29 cellular contexts compared by ENCODE assay signal in the genomic region with DNA sequence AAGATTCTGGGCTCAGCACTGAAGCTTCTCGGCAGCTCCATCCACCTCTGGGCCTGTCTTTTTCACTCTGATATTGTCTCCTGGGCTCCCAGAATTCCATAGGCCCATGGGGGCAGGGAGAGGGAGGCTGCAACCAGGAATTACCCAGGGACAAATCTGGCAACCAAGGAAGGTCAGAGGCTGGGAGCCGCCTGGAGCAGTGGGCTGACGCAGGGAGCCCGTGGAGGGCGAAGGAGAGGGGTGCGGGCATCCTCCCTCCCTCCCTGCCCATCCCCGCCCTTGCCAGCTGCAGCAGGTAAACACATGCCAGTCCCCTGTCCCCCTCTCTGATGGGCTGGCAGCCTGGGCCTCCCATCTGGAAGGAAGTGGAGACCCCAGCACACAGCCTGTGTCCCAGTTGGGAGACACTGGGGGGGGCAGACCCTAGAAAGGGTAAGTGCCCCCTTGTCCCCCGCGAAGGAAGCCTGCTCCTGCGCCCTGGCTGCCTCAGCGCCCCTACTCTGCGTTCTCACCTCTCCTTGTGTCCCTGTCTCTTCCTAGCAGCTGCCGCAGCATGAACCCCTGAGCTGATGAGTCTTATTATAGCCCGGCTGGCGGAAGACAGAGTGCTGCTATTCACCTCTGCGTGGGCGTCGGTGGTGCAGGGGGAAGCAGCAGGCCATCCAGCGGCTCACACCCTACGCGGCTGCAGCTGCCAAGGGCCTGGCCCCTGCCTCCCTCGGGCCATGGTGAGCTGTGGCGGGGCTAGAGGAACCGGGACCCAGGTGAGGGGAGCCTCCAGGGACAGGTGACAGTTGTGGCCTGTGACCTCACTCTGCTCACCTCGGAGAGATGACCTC. TPM values are rescaled to one million over a fixed set of nuclear protein-coding genes. Genes with fewer than 3 reads are reported as not detected.
DNase-seq lines count a peak whose midpoint lies in the region; ATAC-seq and TF ChIP-seq lines count a peak whose summit lies in the region.
"Had no signal": no experiment of that assay in that cellular context is flagged by ENCODE, and none has a peak within 500 bp of the region (broad histone marks: within the 10 kb centered on the region; RNA-seq: fewer than 3 reads in every experiment).

No MANE protein-coding gene starts in this region.

- H3K9me3 ChIP-seq in mucosa of descending colon (no peaks in the 10 kb centered on the region), BE2C (no peaks in the 10 kb centered on the region)
- H3K9me3 ChIP-seq: esophagus squamous epithelium, neutrophil, prostate gland, sigmoid colon had no signal

- H3K27ac ChIP-seq in VCaP, result peak overlapping the region; percentile 98; the same call in 1 of the 2 replicates
- H3K27ac ChIP-seq: esophagus squamous epithelium, neutrophil, prostate gland, sigmoid colon had no signal

- TF ChIP-seq EP300 in Ishikawa (IDR thresholded peaks at IDR 0.05; ENCODE audit: borderline replicate concordance), result no peak

- no peaks in the 10 kb centered on the region for H3K27me3 ChIP-seq in BE2C

- DNase-seq in Daoy (ENCODE audit: low read depth) (peak; percentile 36), mucosa of descending colon (peak in 2 of 3 donors; percentile 5 to 38), COLO829 (ENCODE audit: low spot score) (no peak), BE2C (no peak), A172 (ENCODE audit: low spot score) (no peak)
- DNase-seq: activated CD4-positive, alpha-beta T cell treated with anti-CD3 and anti-CD28 coated beads, Interleukin-2, amount 10 ng/mL, durations not matched to agents 7 days and 5 days; activated gamma-delta T cell; activated naive CD8-positive, alpha-beta T cell treated with anti-CD3 and anti-CD28 coated beads, Interleukin-2, amount 50 U/mL, for 24 hours; activated T-cell treated with anti-CD3 and anti-CD28 coated beads, Interleukin-2, amount 50 U/mL, for 24 hours; CD8-positive, alpha-beta memory T cell; esophagus squamous epithelium; HCEC 1CT; left colon; mesendoderm; NCI-H1092; NCI-H1930; NCI-H510A treated with DMSO at 0.1 percent for 48 hours; SIG-M5; stimulated activated CD4-positive, alpha-beta T cell treated with anti-CD3 and anti-CD28 coated beads, Interleukin-4, amount 100 ng/mL, for 4 hours; T1000 had no signal

- TF ChIP-seq RAD21 in Ishikawa (IDR thresholded peaks at IDR 0.05; ENCODE audit: low read depth), result no peak

- H3K36me3 ChIP-seq in mucosa of descending colon (ENCODE audit: low read depth) (no peaks in the 10 kb centered on the region), BE2C (no peaks in the 10 kb centered on the region)
- H3K36me3 ChIP-seq: esophagus squamous epithelium, neutrophil, prostate gland, sigmoid colon had no signal

- intact Hi-C loops in mucosa of descending colon (cut with DNase I, micrococcal nuclease), result no loop called here

- H3K4me3 ChIP-seq in mucosa of descending colon (no peak overlapping the region), BE2C (ENCODE audit: low read depth, low read length) (no peak overlapping the region)
- H3K4me3 ChIP-seq: esophagus squamous epithelium, prostate gland, sigmoid colon had no signal

- TF ChIP-seq CTCF in VCaP (conservative IDR thresholded peaks at IDR 0.05), result no peak
- TF ChIP-seq CTCF in mucosa of descending colon (IDR thresholded peaks at IDR 0.05), result no peak
- TF ChIP-seq CTCF in BE2C (IDR thresholded peaks at IDR 0.05; ENCODE audit: low read depth, low read length), result no peak

- ATAC-seq in mucosa of descending colon, result no peak
- ATAC-seq: activated naive CD8-positive, alpha-beta T cell treated with anti-CD3 and anti-CD28 coated beads, Interleukin-2, amount 50 U/mL, for 24 hours; left colon; stimulated activated memory B cell treated with anti-CD40 and anti-IgM and Interleukin-4, amounts not matched to agents 10 μg/mL and 1 μg/mL and 100 μg/mL, for 72 hours; WTC11 had no signal

- H3K4me1 ChIP-seq in mucosa of descending colon (ENCODE audit: low read depth) (no peaks in the 10 kb centered on the region), BE2C (no peaks in the 10 kb centered on the region)
- H3K4me1 ChIP-seq: prostate gland, sigmoid colon had no signal

TF ChIP-seq in Ishikawa, 13 proteins besides CTCF, POLR2A, EP300 and RAD21:
- TF ChIP-seq EGR1 (IDR thresholded peaks at IDR 0.05) (0 out of 2 replicates have a peak, but pooled peaks have one; percentile 33), CREB1 (IDR thresholded peaks at IDR 0.05; ENCODE audit: low read depth) (no peak), NFIC (IDR thresholded peaks at IDR 0.05) (no peak)

RNA-seq across cellular contexts. Expression of a gene that starts 6.7 kb away (rescaled TPM):
- total RNA-seq in Daoy (2014; rRNA removed; shearing (Covaris generic)), result 0.36 TPM in 1 of 2 replicates, not detected in the other
- not detected for total RNA-seq in mucosa of descending colon
- polyA plus RNA-seq in BE2C (2012; ENCODE audit: insufficient read depth, insufficient read length, low read depth), result not detected
- total RNA-seq in A172 (2014; rRNA removed; shearing (Covaris generic)), result not detected in 2 replicates
- total RNA-seq: activated CD4-positive, alpha-beta T cell treated with anti-CD3 and anti-CD28 coated beads, Interleukin-2, amount 10 ng/mL, durations not matched to agents 7 days and 5 days; esophagus squamous epithelium; left colon; LHCN-M2; prostate gland; urinary bladder had no signal
- polyA plus RNA-seq: CD8-positive, alpha-beta memory T cell; urinary bladder had no signal

Comparison
In these comparisons a context has a peak if more than half of its experiments do, and no peak if none do; other contexts are left out.
1. DNase-seq: peak in Daoy (single experiment) and mucosa of descending colon (2 of 3); none in COLO829 (single experiment), BE2C (single experiment) and A172 (single experiment).